Comparison of ENCODE assay signal across 9 cellular contexts in the genomic region with DNA sequence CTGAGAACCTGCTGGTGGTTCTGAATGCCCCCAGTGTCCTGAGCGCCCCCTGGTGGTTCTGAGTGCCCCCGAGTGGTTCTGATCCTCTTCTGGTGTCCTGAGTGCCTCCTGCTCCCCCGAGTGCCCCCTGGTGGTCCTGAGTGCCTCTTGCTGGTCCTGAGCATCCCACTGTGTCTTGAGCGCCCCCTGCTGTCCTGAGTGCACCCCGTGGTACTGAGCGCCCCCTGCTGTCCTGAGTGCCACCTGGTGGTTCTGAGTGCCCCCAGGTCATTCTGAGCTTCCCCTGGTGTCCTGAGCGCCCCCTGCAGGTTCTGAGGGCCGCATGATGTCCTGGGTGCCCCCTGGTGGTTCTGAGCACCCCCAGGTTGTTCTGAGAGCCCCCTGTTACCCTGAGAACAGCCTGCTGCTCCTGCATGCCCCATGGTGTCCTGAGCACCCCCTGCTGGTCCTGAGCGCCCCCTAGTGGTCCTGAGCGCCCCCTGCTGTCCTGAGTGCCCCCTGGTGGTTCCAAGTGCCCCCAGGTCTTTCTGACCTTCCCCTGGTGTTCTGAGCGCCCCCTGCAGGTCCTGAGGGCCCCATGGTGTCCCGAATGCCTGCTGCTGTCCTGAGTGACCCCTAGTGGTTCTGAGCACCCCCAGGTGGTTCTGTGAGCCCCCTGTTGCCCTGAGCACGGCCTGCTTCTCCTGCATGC.
A peak's percentile ranks its signal among the peaks of the same experiment; 100 is the strongest.
DNase-seq lines count a peak whose midpoint lies in the region; ATAC-seq and TF ChIP-seq lines count a peak whose summit lies in the region.
"Had no signal": no experiment of that assay in that cellular context is flagged by ENCODE, and none has a peak within 500 bp of the region (broad histone marks: within the 10 kb centered on the region; RNA-seq: fewer than 3 reads in every experiment).

No MANE protein-coding gene starts in this region.

- intact Hi-C loops in vagina (cut with DNase I) = no loop called here

- no peaks in the 10 kb centered on the region for H3K9me3 ChIP-seq in vagina
- H3K9me3 ChIP-seq: suprapubic skin had no signal

- no peak overlapping the region for H3K27ac ChIP-seq in vagina
- H3K27ac ChIP-seq: suprapubic skin had no signal

- peak; percentile 63 for ATAC-seq in HG02870 (IDR thresholded peaks at IDR 0.05; ENCODE audit: unreplicated experiment)

- DNase-seq in NCI-H82 (lab: John Stamatoyannopoulos, UW) = peak; percentile 26
- no peak for DNase-seq in NCI-H82 treated with DMSO at 0.1 percent for 48 hours (lab: John Stamatoyannopoulos, UW; ENCODE audit: unreplicated experiment)
- peak; percentile 51 for DNase-seq in T follicular helper cell (ENCODE audit: low read depth)
- no peak for DNase-seq in astrocyte of the spinal cord (ENCODE audit: low read depth, low spot score)
- DNase-seq in stimulated activated CD4-positive, alpha-beta T cell treated with anti-CD3 and anti-CD28 coated beads, Interleukin-12 subunit alpha, Interleukin-12 subunit beta, amount 100 ng/mL, for 24 hours (ENCODE audit: low read depth in 2 of 2) = peak; percentile 37 to 82
- no peak for DNase-seq in NCI-H2171 (lab: John Stamatoyannopoulos, UW)
- DNase-seq in vagina (ENCODE audit: extremely low spot score in 2 of 2) = no peak

- TF ChIP-seq POLR2A in vagina (IDR thresholded peaks at IDR 0.05) = no peak

- no peaks in the 10 kb centered on the region for H3K36me3 ChIP-seq in vagina
- H3K36me3 ChIP-seq: suprapubic skin had no signal

- TF ChIP-seq CTCF in astrocyte of the spinal cord (IDR thresholded peaks at IDR 0.05; ENCODE audit: low read depth, low read length) (peak; percentile 11), vagina (IDR thresholded peaks at IDR 0.05) (no peak)

- H3K4me3 ChIP-seq in astrocyte of the spinal cord (ENCODE audit: low read depth, low read length) (no peak overlapping the region), vagina (no peak overlapping the region)
- H3K4me3 ChIP-seq: suprapubic skin had no signal

- in situ Hi-C loops in astrocyte of the spinal cord (cut with HindIII; ENCODE audit: low sequenced_read_pairs) = no loop called here

- H3K27me3 ChIP-seq in vagina = no peaks in the 10 kb centered on the region
- H3K27me3 ChIP-seq: suprapubic skin had no signal

- H3K4me1 ChIP-seq in vagina = no peaks in the 10 kb centered on the region
- H3K4me1 ChIP-seq: suprapubic skin had no signal

Comparison
In these comparisons a context has a peak if more than half of its experiments do, and no peak if none do; other contexts are left out.
1. DNase-seq: peak in NCI-H82 (single experiment), T follicular helper cell (single experiment) and stimulated activated CD4-positive, alpha-beta T cell treated with anti-CD3 and anti-CD28 coated beads, Interleukin-12 subunit alpha, Interleukin-12 subunit beta, amount 100 ng/mL, for 24 hours (2 of 2); none in NCI-H82 treated with DMSO at 0.1 percent for 48 hours (single experiment), astrocyte of the spinal cord (single experiment), NCI-H2171 (single experiment) and vagina (0 of 2).